ENCODE assay signal across 8 cellular contexts in the genomic region with DNA sequence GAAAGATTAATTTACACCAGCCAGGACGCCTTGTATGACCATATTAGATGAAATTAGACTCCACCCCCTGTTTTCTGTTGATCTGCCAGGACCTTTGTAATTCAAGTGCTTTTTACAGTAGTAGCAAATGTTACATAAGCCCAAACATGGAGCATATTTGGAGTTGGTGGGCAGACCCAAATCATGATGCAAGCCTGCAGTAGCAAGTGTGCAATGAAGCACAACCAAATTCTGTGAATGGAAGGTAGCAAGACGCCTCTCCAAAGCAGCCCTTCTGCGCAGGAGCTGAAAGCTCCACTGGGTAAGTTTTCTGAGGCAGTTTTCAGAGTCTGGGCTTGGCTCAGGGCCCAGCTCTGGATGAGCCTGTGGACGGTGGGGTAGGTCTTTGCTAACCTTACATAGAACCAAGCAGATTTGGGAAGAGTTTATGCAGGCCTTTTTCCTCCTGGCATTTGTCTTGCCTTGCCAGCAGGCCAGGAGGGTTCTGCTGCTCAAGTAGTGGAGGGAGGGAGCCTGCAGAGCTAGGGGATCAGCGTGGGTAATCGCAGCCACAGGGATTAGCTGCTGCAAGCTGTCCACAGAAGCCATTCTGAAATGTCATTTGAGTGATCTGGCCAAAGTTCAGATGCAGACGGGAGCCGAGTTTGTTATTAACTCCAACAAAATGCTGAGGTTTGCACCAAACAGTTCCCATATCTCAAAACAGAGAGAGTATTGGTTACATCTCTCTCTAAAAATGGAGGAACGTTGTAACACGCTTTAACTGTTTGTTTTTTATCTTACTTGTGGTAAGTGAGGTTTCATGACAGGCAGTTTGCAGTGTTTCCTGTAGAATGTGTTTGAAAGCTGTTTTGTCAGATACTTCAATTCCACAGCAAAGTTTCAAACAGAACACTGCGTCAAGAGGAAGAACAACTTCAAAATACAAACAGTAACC. TPM values are rescaled to one million over a fixed set of nuclear protein-coding genes. Genes with fewer than 3 reads are reported as not detected.
DNase-seq lines count a peak whose midpoint lies in the region; ATAC-seq, FAIRE-seq and TF ChIP-seq lines count a peak whose summit lies in the region.

No MANE protein-coding gene starts in this region.

- H3K27me3 Mint-ChIP-seq in T-helper 17 cell, result no peaks in the 10 kb centered on the region

- H3K36me3 ChIP-seq in lower lobe of right lung (no peaks in the 10 kb centered on the region), tibial nerve (no peaks in the 10 kb centered on the region), H7 (replicated peaks; ENCODE audit: control insufficient read depth, insufficient read depth, low read length) (no peaks in the 10 kb centered on the region)

- peaks cover 64% of the 10 kb centered on the region for H3K4me1 Mint-ChIP-seq in T-helper 17 cell

- H3K4me1 ChIP-seq in lower lobe of right lung (peaks cover 98% of the 10 kb centered on the region), tibial nerve (peaks cover 0 to 61% (median 51%) of the 10 kb centered on the region in 4 donors)

- peaks cover 4% of the 10 kb centered on the region for H3K36me3 Mint-ChIP-seq in T-helper 17 cell (ENCODE audit: low read depth)

- peak overlapping the region; percentile 98 for H3K4me3 Mint-ChIP-seq in T-helper 17 cell

- WGBS in tibial nerve, 2 donors, result 8 to 11% methylated on average over 11 of the region's 11 CpGs

- no peak for TF ChIP-seq POLR2A in tibial nerve (IDR thresholded peaks at IDR 0.05)

- peak in 1 of 2 donors; percentile 57 for TF ChIP-seq EP300 in tibial nerve (IDR thresholded peaks at IDR 0.05)

- peak overlapping the region; percentile 99 for H3K27ac Mint-ChIP-seq in T-helper 17 cell

- H3K9me3 ChIP-seq in T-helper 17 cell (ENCODE audit: control insufficient read depth, low read length, poor library complexity, severe bottlenecking) (no peaks in the 10 kb centered on the region), lower lobe of right lung (no peaks in the 10 kb centered on the region), tibial nerve (no peaks in the 10 kb centered on the region)

- ATAC-seq in GM21360 (IDR thresholded peaks at IDR 0.05; ENCODE audit: unreplicated experiment), result peak; percentile 72
- ATAC-seq in HG03575 (IDR thresholded peaks at IDR 0.05; ENCODE audit: extremely low read depth, insufficient number of reproducible peaks, low FRiP score, unreplicated experiment), result peak; percentile 30
- peak; percentile 82 for ATAC-seq in T-helper 17 cell
- ATAC-seq in lower lobe of right lung, result peak; percentile 59 to 76

- intact Hi-C loops in lower lobe of right lung (cut with DNase I), result no loop called here

- TF ChIP-seq CTCF in lower lobe of right lung (IDR thresholded peaks at IDR 0.05) (no peak), tibial nerve (IDR thresholded peaks at IDR 0.05) (no peak)

- H3K4me3 ChIP-seq in lower lobe of right lung (peak overlapping the region; percentile 56), tibial nerve (peak overlapping the region; percentile 18 to 45 (median 32)), H7 (ENCODE audit: insufficient read depth, low read depth, low read length) (no peak overlapping the region)

- H3K27me3 ChIP-seq in lower lobe of right lung (ENCODE audit: low read depth), result no peaks in the 10 kb centered on the region
- no peaks in the 10 kb centered on the region for H3K27me3 ChIP-seq in tibial nerve
- no peaks in the 10 kb centered on the region for H3K27me3 ChIP-seq in H7 (ENCODE audit: control insufficient read depth, insufficient read depth, low read length)

- peak; percentile 55 for DNase-seq in EH (ENCODE audit: low read depth)
- peak in 2 of 3 donors; percentile 14 to 23 for DNase-seq in T-helper 17 cell
- DNase-seq in lower lobe of right lung, result no peak
- peak in 1 of 2 donors; percentile 54 for DNase-seq in tibial nerve (ENCODE audit: low spot score in 2 of 2)
- no peak for DNase-seq in H7

- H3K27ac ChIP-seq in lower lobe of right lung (peak overlapping the region; percentile 84), tibial nerve (peak overlapping the region; percentile 47 to 73 (median 69))

- FAIRE-seq in colon (lab: Jason Lieb, UNC), result peak; percentile 41

RNA-seq across cellular contexts. Expression of gene PSMD6, which starts 55.4 kb away (rescaled TPM):
- total RNA-seq in T-helper 17 cell (10 to 100 TPM; 91.3 to 97.3 TPM), lower lobe of right lung (51.1 TPM), tibial nerve (10 to 100 TPM; 47.4 to 64.5 (median 58.9) TPM)
- total RNA-seq in H7 (2014; rRNA removed; shearing (Covaris generic)), result 144 and 169 TPM in 2 replicates

RNA-seq across cellular contexts. Expression of gene SCAANT1, which starts 55.8 kb away (rescaled TPM):
- total RNA-seq in T-helper 17 cell (1 to 10 TPM in 1 of 2 donors, not detected in 1; 1.7 TPM), lower lobe of right lung (not detected), tibial nerve (not detected)
- total RNA-seq in H7 (2014; rRNA removed; shearing (Covaris generic)), result not detected in 2 replicates

Comparison
In these comparisons a context has a peak if more than half of its experiments do, and no peak if none do; other contexts are left out.
1. DNase-seq: peak in EH (single experiment) and T-helper 17 cell (2 of 3); none in lower lobe of right lung (single experiment) and H7 (single experiment).
2. ATAC-seq: peak in every context shown above with its lines; median percentile 82 in T-helper 17 cell; 72 in GM21360; 68 in lower lobe of right lung; 30 in HG03575.